In genomic region chr3:114498779-114499370, GRCh38 we compare ENCODE assay signal across 1 cellular context.
TF ChIP-seq lines count a peak whose summit lies in the region.

No MANE protein-coding gene starts in this region.

TF ChIP-seq in WTC11, 78 proteins besides CTCF, POLR2A, EP300 and RAD21 (continued from another document):
- no peak for TF ChIP-seq ZMAT4 (CRISPR knock-in tag; IDR thresholded peaks at IDR 0.05)
- TF ChIP-seq NR1H2 (CRISPR knock-in tag; IDR thresholded peaks at IDR 0.05) = no peak
- no peak for TF ChIP-seq TEAD4 (CRISPR knock-in tag; IDR thresholded peaks at IDR 0.05)
- no peak for TF ChIP-seq ZNF138 (CRISPR knock-in tag; conservative IDR thresholded peaks at IDR 0.05)
